In genomic region chr10:60508831-60509230, GRCh38 we compare ENCODE assay signal across 17 cellular contexts.
"Had no signal": no experiment of that assay in that cellular context is flagged by ENCODE, and none has a peak within 500 bp of the region (broad histone marks: within the 10 kb centered on the region; RNA-seq: fewer than 3 reads in every experiment).

No MANE protein-coding gene starts in this region.

- H3K4me1 Mint-ChIP-seq: activated CD8-positive, alpha-beta memory T cell treated with anti-CD3 and anti-CD28 coated beads, Interleukin-2, amount 10 ng/mL, durations not matched to agents 7 days and 5 days; activated naive CD8-positive, alpha-beta T cell treated with anti-CD3 and anti-CD28 coated beads for 36 hours; immature natural killer cell had no signal

- H3K36me3 ChIP-seq: lower lobe of right lung, ovary, stomach, thoracic aorta had no signal

- H3K27ac Mint-ChIP-seq: activated B cell treated with CpG ODN at 0.5 μM for 24 hours; activated CD4-positive, alpha-beta memory T cell treated with anti-CD3 and anti-CD28 coated beads for 36 hours; activated CD8-positive, alpha-beta memory T cell treated with anti-CD3 and anti-CD28 coated beads, Interleukin-2, amount 10 ng/mL, durations not matched to agents 7 days and 5 days; activated naive CD8-positive, alpha-beta T cell treated with anti-CD3 and anti-CD28 coated beads for 36 hours; immature natural killer cell; naive thymus-derived CD8-positive, alpha-beta T cell; stimulated activated effector memory CD8-positive, alpha-beta T cell treated with anti-CD3 and anti-CD28 coated beads, Interleukin-12 subunit alpha, Interleukin-12 subunit beta, amount 100 ng/mL, for 72 hours had no signal

- H3K9me3 Mint-ChIP-seq: activated B cell treated with CpG ODN at 0.5 μM for 24 hours; activated CD4-positive, alpha-beta memory T cell treated with anti-CD3 and anti-CD28 coated beads for 36 hours; activated naive CD8-positive, alpha-beta T cell treated with anti-CD3 and anti-CD28 coated beads for 36 hours; immature natural killer cell; naive thymus-derived CD8-positive, alpha-beta T cell; stimulated activated effector memory CD8-positive, alpha-beta T cell treated with anti-CD3 and anti-CD28 coated beads, Interleukin-12 subunit alpha, Interleukin-12 subunit beta, amount 100 ng/mL, for 72 hours had no signal

- H3K27ac ChIP-seq: lower lobe of right lung, ovary, stomach, thoracic aorta had no signal

- H3K27me3 ChIP-seq: ovary, stomach had no signal

- H3K9me3 ChIP-seq: lower lobe of right lung, ovary, stomach, thoracic aorta had no signal

- H3K36me3 Mint-ChIP-seq: activated CD4-positive, alpha-beta memory T cell treated with anti-CD3 and anti-CD28 coated beads for 36 hours; activated CD8-positive, alpha-beta memory T cell treated with anti-CD3 and anti-CD28 coated beads, Interleukin-2, amount 10 ng/mL, durations not matched to agents 7 days and 5 days; activated naive CD8-positive, alpha-beta T cell treated with anti-CD3 and anti-CD28 coated beads for 36 hours; immature natural killer cell; stimulated activated effector memory CD8-positive, alpha-beta T cell treated with anti-CD3 and anti-CD28 coated beads, Interleukin-12 subunit alpha, Interleukin-12 subunit beta, amount 100 ng/mL, for 72 hours had no signal

- H3K4me3 ChIP-seq: lower lobe of right lung, ovary, stomach, thoracic aorta had no signal

- ATAC-seq: activated CD8-positive, alpha-beta memory T cell treated with anti-CD3 and anti-CD28 coated beads, Interleukin-2, amount 10 ng/mL, durations not matched to agents 7 days and 5 days; lower lobe of right lung; naive thymus-derived CD8-positive, alpha-beta T cell; sciatic nerve; stimulated activated effector memory CD8-positive, alpha-beta T cell treated with anti-CD3 and anti-CD28 coated beads, Interleukin-12 subunit alpha, Interleukin-12 subunit beta, amount 100 ng/mL, for 72 hours had no signal

- H3K27me3 Mint-ChIP-seq: activated B cell treated with CpG ODN at 0.5 μM for 24 hours; activated CD4-positive, alpha-beta memory T cell treated with anti-CD3 and anti-CD28 coated beads for 36 hours; activated naive CD8-positive, alpha-beta T cell treated with anti-CD3 and anti-CD28 coated beads for 36 hours; naive thymus-derived CD8-positive, alpha-beta T cell had no signal

- H3K4me1 ChIP-seq: lower lobe of right lung had no signal

- H3K4me3 Mint-ChIP-seq: activated B cell treated with CpG ODN at 0.5 μM for 24 hours; activated CD4-positive, alpha-beta memory T cell treated with anti-CD3 and anti-CD28 coated beads for 36 hours; activated CD8-positive, alpha-beta memory T cell treated with anti-CD3 and anti-CD28 coated beads, Interleukin-2, amount 10 ng/mL, durations not matched to agents 7 days and 5 days; activated naive CD8-positive, alpha-beta T cell treated with anti-CD3 and anti-CD28 coated beads for 36 hours; immature natural killer cell; naive thymus-derived CD8-positive, alpha-beta T cell; stimulated activated effector memory CD8-positive, alpha-beta T cell treated with anti-CD3 and anti-CD28 coated beads, Interleukin-12 subunit alpha, Interleukin-12 subunit beta, amount 100 ng/mL, for 72 hours had no signal

- DNase-seq: activated B cell treated with CpG ODN at 0.5 μM for 24 hours; activated CD4-positive, alpha-beta memory T cell treated with anti-CD3 and anti-CD28 coated beads for 36 hours; activated CD4-positive, alpha-beta T cell treated with anti-CD3 and anti-CD28 coated beads for 4 hours; activated CD8-positive, alpha-beta memory T cell treated with anti-CD3 and anti-CD28 coated beads, Interleukin-2, amount 10 ng/mL, durations not matched to agents 7 days and 5 days; activated naive CD4-positive, alpha-beta T cell; activated naive CD8-positive, alpha-beta T cell treated with anti-CD3 and anti-CD28 coated beads for 36 hours; amniotic stem cell; immature natural killer cell; kidney glomerular epithelial cell; lower lobe of right lung; naive thymus-derived CD8-positive, alpha-beta T cell; ovary; stimulated activated CD4-positive, alpha-beta T cell treated with anti-CD3 and anti-CD28 coated beads, Interleukin-4, amount 100 ng/mL, for 24 hours; stomach had no signal
